Comparison of ENCODE assay signal across 8 cellular contexts in the genomic region with DNA sequence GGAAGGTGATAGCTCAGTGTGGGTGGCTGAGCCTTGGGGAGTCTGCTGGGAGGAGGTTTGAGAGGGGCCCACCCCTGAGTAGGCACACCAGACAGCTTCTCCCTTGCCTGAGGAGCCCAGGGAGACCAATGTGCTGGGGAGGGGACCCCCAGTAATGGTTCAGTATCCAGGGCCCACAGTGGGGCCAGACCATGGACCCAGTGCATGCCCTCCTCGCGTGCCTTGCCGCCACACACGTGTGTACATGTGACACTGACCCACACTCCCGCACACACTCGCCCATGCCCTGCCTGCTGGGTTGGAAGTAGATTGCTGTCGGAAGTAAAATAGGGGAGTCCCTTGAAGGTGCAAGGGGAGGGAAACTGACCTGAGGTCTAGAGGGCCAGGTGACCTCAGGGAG.
DNase-seq lines count a peak whose midpoint lies in the region; ATAC-seq and TF ChIP-seq lines count a peak whose summit lies in the region.
"Not testable (repeated sequence)": the region's sequence is repeated elsewhere in the genome, so short reads cannot be mapped to it uniquely, and the experiment has no call there.

No MANE protein-coding gene starts in this region.

- not testable (repeated sequence) for H3K9me3 ChIP-seq in BLaER1; HEK293 (ENCODE audit: control insufficient read depth, insufficient read depth, low read depth, low read length); heart left ventricle; right cardiac atrium (ENCODE audit: control insufficient read depth, low read length); lower lobe of right lung; osteoblast (ENCODE audit: low read depth, low read length)

- CTCF ChIA-PET in HEK293 (lab: Yijun Ruan, JAX) = interaction anchor here (1.0 kb wide), 1 partner anchor 66 kb away, joined by 4 read pairs; no protein-coding TSS in a partner anchor

- H3K27ac ChIP-seq in BLaER1 (peak overlapping the region; percentile 30; the same call in 1 of the 2 replicates), coronary artery (peak overlapping the region; percentile 27 to 56), heart left ventricle (peak overlapping the region in 5 of 12 donors; percentile 2 to 66 (median 46))
- H3K27ac ChIP-seq in HEK293 (ENCODE audit: extremely low read depth, low read depth, low read length); right cardiac atrium (ENCODE audit: low read length); lower lobe of right lung; osteoblast (ENCODE audit: low read depth, low read length): not testable (repeated sequence)

- H3K27me3 ChIP-seq in BLaER1; heart left ventricle; right cardiac atrium (ENCODE audit: control insufficient read depth, insufficient read depth); lower lobe of right lung (ENCODE audit: low read depth); osteoblast (ENCODE audit: insufficient read depth, low read length): not testable (repeated sequence)

- POLR2A ChIA-PET in HEK293 (lab: Yijun Ruan, JAX) = not testable (repeated sequence)

- H3K4me3 ChIP-seq in BLaER1; HEK293 (ENCODE audit: low read depth, low read length); coronary artery; heart left ventricle; right cardiac atrium (ENCODE audit: low read length); lower lobe of right lung; osteoblast (ENCODE audit: insufficient read depth, low read length): not testable (repeated sequence)

- ATAC-seq in heart left ventricle, right cardiac atrium, lower lobe of right lung: not testable (repeated sequence)
- peak; percentile 32 for ATAC-seq in stimulated activated naive CD8-positive, alpha-beta T cell treated with anti-CD3 and anti-CD28 coated beads, Interleukin-15, amount 100 ng/mL, for 72 hours

- WGBS in heart left ventricle, 4 donors = 93 to 98% (median 97%) methylated on average over 7 of the region's 7 CpGs
- 93% methylated on average over 7 of the region's 7 CpGs for WGBS in right cardiac atrium

- not testable (repeated sequence) for H3K27ac Mint-ChIP-seq in stimulated activated naive CD8-positive, alpha-beta T cell treated with anti-CD3 and anti-CD28 coated beads, Interleukin-15, amount 100 ng/mL, for 72 hours

- TF ChIP-seq CTCF in HEK293 (tag by site-specific recombination; IDR thresholded peaks at IDR 0.05); coronary artery (IDR thresholded peaks at IDR 0.05); heart left ventricle (IDR thresholded peaks at IDR 0.05); lower lobe of right lung (IDR thresholded peaks at IDR 0.05); osteoblast (IDR thresholded peaks at IDR 0.05; ENCODE audit: extremely low read depth, low read depth, low read length): not testable (repeated sequence)

- DNase-seq in coronary artery (ENCODE audit: low spot score); stimulated activated naive CD8-positive, alpha-beta T cell treated with anti-CD3 and anti-CD28 coated beads, Interleukin-15, amount 100 ng/mL, for 72 hours: not testable (repeated sequence)
- DNase-seq in heart left ventricle (peak in 3 of 5 donors; percentile 10 to 44 (median 19)), right cardiac atrium (peak in 2 of 3 donors; percentile 25 to 42), lower lobe of right lung (peak; percentile 29), osteoblast (ENCODE audit: insufficient read length, low spot score, missing footprints) (peak; percentile 69)

- H3K9ac ChIP-seq in BLaER1 = peak overlapping the region; percentile 19; the same call in 1 of the 2 replicates

- not testable (repeated sequence) for H3K27me3 Mint-ChIP-seq in stimulated activated naive CD8-positive, alpha-beta T cell treated with anti-CD3 and anti-CD28 coated beads, Interleukin-15, amount 100 ng/mL, for 72 hours

- not testable (repeated sequence) for H3K4me1 Mint-ChIP-seq in stimulated activated naive CD8-positive, alpha-beta T cell treated with anti-CD3 and anti-CD28 coated beads, Interleukin-15, amount 100 ng/mL, for 72 hours

- not testable (repeated sequence) for H4K20me1 ChIP-seq in BLaER1; osteoblast (ENCODE audit: insufficient read depth, low read length)

- not testable (repeated sequence) for TF ChIP-seq POLR2A in heart left ventricle (IDR thresholded peaks at IDR 0.05)

- not testable (repeated sequence) for H3K4me3 Mint-ChIP-seq in stimulated activated naive CD8-positive, alpha-beta T cell treated with anti-CD3 and anti-CD28 coated beads, Interleukin-15, amount 100 ng/mL, for 72 hours

- H3K4me1 ChIP-seq in BLaER1 = peaks cover 73% of the 10 kb centered on the region
- H3K4me1 ChIP-seq in HEK293 (ENCODE audit: control insufficient read depth, insufficient read depth, low read length); right cardiac atrium (ENCODE audit: control insufficient read depth, insufficient read depth, low read length); lower lobe of right lung; osteoblast (ENCODE audit: insufficient read depth, low read length): not testable (repeated sequence)
- peaks cover 0 to 32% (median 0%) of the 10 kb centered on the region in 12 donors for H3K4me1 ChIP-seq in heart left ventricle

- intact Hi-C loops in heart left ventricle (cut with DNase I); right cardiac atrium (cut with DNase I); lower lobe of right lung (cut with DNase I): not testable (repeated sequence)

- peak overlapping the region; percentile 96 for H3K4me2 ChIP-seq in BLaER1
- H3K4me2 ChIP-seq in osteoblast (ENCODE audit: insufficient read depth, low read length) = not testable (repeated sequence)

- not testable (repeated sequence) for H2AFZ ChIP-seq in osteoblast (ENCODE audit: low read length)

- not testable (repeated sequence) for H3K9me3 Mint-ChIP-seq in stimulated activated naive CD8-positive, alpha-beta T cell treated with anti-CD3 and anti-CD28 coated beads, Interleukin-15, amount 100 ng/mL, for 72 hours

- H3K36me3 ChIP-seq in BLaER1; HEK293 (ENCODE audit: control insufficient read depth in 2 of 2, insufficient read depth in 1 of 2, low read length in 2 of 2); heart left ventricle; lower lobe of right lung; osteoblast (ENCODE audit: insufficient read depth, low read length): not testable (repeated sequence)

- not testable (repeated sequence) for H3K79me2 ChIP-seq in osteoblast (ENCODE audit: insufficient read depth, low read length)

TF ChIP-seq in HEK293, 187 proteins besides CTCF, POLR2A, EP300 and RAD21:
- 0 out of 2 replicates have a peak, but pooled peaks have one; percentile 9 for TF ChIP-seq GLIS2 (tag by site-specific recombination; IDR thresholded peaks at IDR 0.05)
